Comparison of ENCODE assay signal across 24 cellular contexts in genomic region chr7:4771737-4772136, GRCh38.
"Had no signal": no experiment of that assay in that cellular context is flagged by ENCODE, and none has a peak within 500 bp of the region (broad histone marks: within the 10 kb centered on the region; RNA-seq: fewer than 3 reads in every experiment).

No MANE protein-coding gene starts in this region.

- H3K27ac ChIP-seq: gastrocnemius medialis, heart right ventricle, left lung, neural progenitor cell, prostate gland, thoracic aorta, tibial nerve, upper lobe of left lung, vagina had no signal

- H3K27me3 ChIP-seq: gastrocnemius medialis, heart right ventricle, left lung, neural progenitor cell, tibial nerve, upper lobe of left lung, vagina had no signal

- H3K4me3 ChIP-seq: gastrocnemius medialis, heart right ventricle, left lung, mucosa of descending colon, neural progenitor cell, prostate gland, thoracic aorta, tibial nerve, upper lobe of left lung, vagina had no signal

- H3K36me3 ChIP-seq: neural progenitor cell, prostate gland, thoracic aorta, vagina had no signal

- H3K9me3 ChIP-seq: gastrocnemius medialis, heart right ventricle, left lung, mucosa of descending colon, prostate gland, thoracic aorta, tibial nerve, upper lobe of left lung, vagina had no signal

- ATAC-seq: effector memory CD8-positive, alpha-beta T cell; gastrocnemius medialis; heart right ventricle; left cardiac atrium; left lung; mucosa of descending colon; naive thymus-derived CD4-positive, alpha-beta T cell; sciatic nerve; stimulated activated memory B cell treated with anti-CD40 and anti-IgM and Interleukin-4, amounts not matched to agents 10 μg/mL and 1 μg/mL and 100 μg/mL, for 72 hours; stimulated activated naive CD8-positive, alpha-beta T cell treated with anti-CD3 and anti-CD28 coated beads, Interleukin-15, Interleukin-2, amounts not matched to agents 100 U/mL and 50 U/mL, for 24 hours had no signal

- DNase-seq: cerebellar nuclear complex; cortex of kidney; effector memory CD8-positive, alpha-beta T cell; foreskin fibroblast; gastrocnemius medialis; glutamatergic neuron; heart right ventricle; hippocampal formation; left cardiac atrium; mesenchymal stem cell; mucosa of descending colon; naive thymus-derived CD4-positive, alpha-beta T cell; nucleus accumbens; stimulated activated CD4-positive, alpha-beta T cell treated with anti-CD3 and anti-CD28 coated beads, Interleukin-4, amount 100 ng/mL, for 4 hours; stimulated activated naive CD8-positive, alpha-beta T cell treated with anti-CD3 and anti-CD28 coated beads, Interleukin-15, Interleukin-2, amounts not matched to agents 100 U/mL and 50 U/mL, for 24 hours had no signal

- H3K9ac ChIP-seq: neural progenitor cell had no signal
